In genomic region chr15:83653288-83653638, GRCh38 we compare ENCODE assay signal across 16 cellular contexts. TPM values are rescaled to one million over a fixed set of nuclear protein-coding genes. Genes with fewer than 3 reads are reported as not detected.
DNase-seq lines count a peak whose midpoint lies in the region; ATAC-seq and TF ChIP-seq lines count a peak whose summit lies in the region.
"Had no signal": no experiment of that assay in that cellular context is flagged by ENCODE, and none has a peak within 500 bp of the region (broad histone marks: within the 10 kb centered on the region; RNA-seq: fewer than 3 reads in every experiment).

No MANE protein-coding gene starts in this region.

- no peak for TF ChIP-seq EP300 in gastroesophageal sphincter (IDR thresholded peaks at IDR 0.05)

- no TSS peak for BruUV-seq in OCI-LY7 (replicated peaks; lab: Mats Ljungman, UMichigan)

- no peak for DNase-seq in heart left ventricle
- no peak for DNase-seq in Right ventricle myocardium superior
- no peak for DNase-seq in neural progenitor cell (ENCODE audit: low spot score)
- DNase-seq in upper lobe of right lung = no peak
- no peak for DNase-seq in activated T-cell treated with anti-CD3 and anti-CD28 coated beads, Interleukin-2, amount 50 U/mL, for 4 hours
- no peak for DNase-seq in activated naive CD4-positive, alpha-beta T cell treated with anti-CD3 and anti-CD28 coated beads, Interleukin-2, amount 50 U/mL, for 16 hours
- no peak for DNase-seq in OCI-LY7 (ENCODE audit: low spot score)
- DNase-seq: CD4-positive, alpha-beta memory T cell; GOT3; NCI-H2029 treated with DMSO at 0.1 percent for 48 hours had no signal

- peaks cover 2% of the 10 kb centered on the region for H3K9me3 Mint-ChIP-seq in neural progenitor cell
- H3K9me3 Mint-ChIP-seq in activated T-cell treated with anti-CD3 and anti-CD28 coated beads, Interleukin-2, amount 50 U/mL, for 4 hours = no peaks in the 10 kb centered on the region
- H3K9me3 Mint-ChIP-seq: activated naive CD4-positive, alpha-beta T cell treated with anti-CD3 and anti-CD28 coated beads, Interleukin-2, amount 50 U/mL, for 72 hours had no signal

- H3K4me1 ChIP-seq in heart left ventricle (peaks cover 0 to 40% (median 9%) of the 10 kb centered on the region in 12 donors), gastroesophageal sphincter (peaks cover 0 to 50% (median 2%) of the 10 kb centered on the region in 3 donors), neural progenitor cell (no peaks in the 10 kb centered on the region), upper lobe of right lung (no peaks in the 10 kb centered on the region), OCI-LY7 (ENCODE audit: insufficient read depth, low read length, poor library complexity, severe bottlenecking) (no peaks in the 10 kb centered on the region)

- no peaks in the 10 kb centered on the region for H3K9me2 ChIP-seq in OCI-LY7 (ENCODE audit: insufficient read depth, low read length)

- peak overlapping the region in 10 of 12 donors; percentile 14 to 85 (median 69) for H3K4me3 ChIP-seq in heart left ventricle
- H3K4me3 ChIP-seq in gastroesophageal sphincter = peak overlapping the region in 1 of 2 donors; percentile 66
- peak overlapping the region; percentile 54 for H3K4me3 ChIP-seq in neural progenitor cell
- peak overlapping the region; percentile 16 for H3K4me3 ChIP-seq in upper lobe of right lung
- H3K4me3 ChIP-seq in OCI-LY7 (ENCODE audit: low read depth, low read length, poor library complexity, severe bottlenecking) = no peak overlapping the region

- TF ChIP-seq POLR2A in heart left ventricle (IDR thresholded peaks at IDR 0.05) (no peak), gastroesophageal sphincter (IDR thresholded peaks at IDR 0.05) (no peak)

- CTCF ChIA-PET in OCI-LY7 (lab: Charles Lee; ENCODE audit: unreplicated experiment) = no interaction called here

- no peaks in the 10 kb centered on the region for H3K4me1 Mint-ChIP-seq in neural progenitor cell
- no peaks in the 10 kb centered on the region for H3K4me1 Mint-ChIP-seq in activated T-cell treated with anti-CD3 and anti-CD28 coated beads, Interleukin-2, amount 50 U/mL, for 4 hours (ENCODE audit: low read depth)
- H3K4me1 Mint-ChIP-seq: CD4-positive, alpha-beta memory T cell had no signal

- TF ChIP-seq CTCF in heart left ventricle (IDR thresholded peaks at IDR 0.05) (no peak), gastroesophageal sphincter (IDR thresholded peaks at IDR 0.05) (no peak), neural progenitor cell (IDR thresholded peaks at IDR 0.05) (no peak), upper lobe of right lung (IDR thresholded peaks at IDR 0.05) (no peak), OCI-LY7 (conservative IDR thresholded peaks at IDR 0.05; ENCODE audit: low read length) (no peak)

- H3K4me2 ChIP-seq in neural progenitor cell = peak overlapping the region; percentile 75
- H3K4me2 ChIP-seq in OCI-LY7 (ENCODE audit: low read length) = no peak overlapping the region

- H3F3A ChIP-seq in neural progenitor cell (ENCODE audit: low read depth) = peaks cover 11% of the 10 kb centered on the region

- peaks cover 45% of the 10 kb centered on the region for H3K27me3 Mint-ChIP-seq in neural progenitor cell (ENCODE audit: insufficient read depth, low read depth)
- peaks cover 38% of the 10 kb centered on the region for H3K27me3 Mint-ChIP-seq in activated T-cell treated with anti-CD3 and anti-CD28 coated beads, Interleukin-2, amount 50 U/mL, for 4 hours (ENCODE audit: low read depth)

- peak overlapping the region; percentile 75 for H2AFZ ChIP-seq in neural progenitor cell (replicated peaks)
- no peak overlapping the region for H2AFZ ChIP-seq in OCI-LY7 (ENCODE audit: low read length)

- WGBS in heart left ventricle, 4 donors = 26 to 55% (median 36%) methylated on average over 9 to 18 of the region's 18 CpGs
- no CpG with 5 or more reads among the region's 18 CpGs for WGBS in gastroesophageal sphincter (ENCODE audit: low coverage in 1 of 2), 2 donors

- H4K20me1 ChIP-seq in neural progenitor cell (ENCODE audit: low read depth) = no peaks in the 10 kb centered on the region
- H4K20me1 ChIP-seq in OCI-LY7 (ENCODE audit: insufficient read depth, low read length) = no peaks in the 10 kb centered on the region

- H3K36me3 ChIP-seq in heart left ventricle (peaks cover 0 to 15% (median 0%) of the 10 kb centered on the region in 9 donors), gastroesophageal sphincter (no peaks in the 10 kb centered on the region), neural progenitor cell (no peaks in the 10 kb centered on the region), upper lobe of right lung (no peaks in the 10 kb centered on the region), OCI-LY7 (ENCODE audit: insufficient read depth, low read length) (no peaks in the 10 kb centered on the region)

- H3K9ac ChIP-seq in neural progenitor cell = no peak overlapping the region

- POLR2A ChIA-PET in OCI-LY7 (lab: Charles Lee) = no interaction called here

- no peaks in the 10 kb centered on the region for H3K9me3 ChIP-seq in heart left ventricle
- H3K9me3 ChIP-seq in gastroesophageal sphincter = no peaks in the 10 kb centered on the region
- no peaks in the 10 kb centered on the region for H3K9me3 ChIP-seq in neural progenitor cell (ENCODE audit: low read depth)
- no peaks in the 10 kb centered on the region for H3K9me3 ChIP-seq in upper lobe of right lung
- H3K9me3 ChIP-seq in OCI-LY7 (ENCODE audit: low read length) = no peaks in the 10 kb centered on the region

- intact Hi-C loops in heart left ventricle (cut with DNase I) = loop anchor here in 4 of 10 donors (10.0 kb wide), 3 partner anchors 78 to 382 kb away; no protein-coding TSS in a partner anchor
- intact Hi-C loops in Right ventricle myocardium superior (cut with DNase I) = loop anchor here (10.0 kb wide), 1 partner anchor 92 kb away; no protein-coding TSS in a partner anchor
- intact Hi-C loops in upper lobe of right lung (cut with DNase I) = no loop called here
- intact Hi-C loops in OCI-LY7 (cut with micrococcal nuclease; ENCODE audit: unreplicated experiment) = no loop called here

- peak overlapping the region; percentile 74 for H3K4me3 Mint-ChIP-seq in neural progenitor cell
- no peak overlapping the region for H3K4me3 Mint-ChIP-seq in activated T-cell treated with anti-CD3 and anti-CD28 coated beads, Interleukin-2, amount 50 U/mL, for 4 hours

- no peak overlapping the region for H3K27ac Mint-ChIP-seq in neural progenitor cell
- H3K27ac Mint-ChIP-seq: activated naive CD4-positive, alpha-beta T cell treated with anti-CD3 and anti-CD28 coated beads, Interleukin-2, amount 50 U/mL, for 72 hours; CD4-positive, alpha-beta memory T cell had no signal

- H3K79me2 ChIP-seq in neural progenitor cell (ENCODE audit: low read depth) = no peaks in the 10 kb centered on the region
- H3K79me2 ChIP-seq in OCI-LY7 (ENCODE audit: insufficient read depth, low read depth, low read length) = no peaks in the 10 kb centered on the region

- H3K27me3 ChIP-seq in heart left ventricle = peaks cover 0 to 18% (median 0%) of the 10 kb centered on the region in 9 donors
- peaks cover 28% of the 10 kb centered on the region for H3K27me3 ChIP-seq in gastroesophageal sphincter
- peaks cover 58% of the 10 kb centered on the region for H3K27me3 ChIP-seq in neural progenitor cell
- peaks cover 12% of the 10 kb centered on the region for H3K27me3 ChIP-seq in upper lobe of right lung

- no peaks in the 10 kb centered on the region for H3K36me3 Mint-ChIP-seq in neural progenitor cell
- no peaks in the 10 kb centered on the region for H3K36me3 Mint-ChIP-seq in activated T-cell treated with anti-CD3 and anti-CD28 coated beads, Interleukin-2, amount 50 U/mL, for 4 hours (ENCODE audit: insufficient read depth)
- H3K36me3 Mint-ChIP-seq: CD4-positive, alpha-beta memory T cell had no signal

- ATAC-seq in heart left ventricle (peak in 2 of 4 donors; percentile 9 to 35), Right ventricle myocardium superior (ENCODE audit: poor library complexity) (no peak), gastroesophageal sphincter (no peak), upper lobe of right lung (peak; percentile 32)
- no peak for ATAC-seq in activated T-cell treated with anti-CD3 and anti-CD28 coated beads, Interleukin-2, amount 50 U/mL, for 4 hours
- ATAC-seq: activated naive CD4-positive, alpha-beta T cell treated with anti-CD3 and anti-CD28 coated beads, Interleukin-2, amount 50 U/mL, for 72 hours had no signal

- peak overlapping the region; percentile 14 to 90 (median 82) for H3K27ac ChIP-seq in heart left ventricle
- peak overlapping the region; percentile 7 to 86 (median 82) for H3K27ac ChIP-seq in gastroesophageal sphincter
- H3K27ac ChIP-seq in neural progenitor cell = no peak overlapping the region
- no peak overlapping the region for H3K27ac ChIP-seq in upper lobe of right lung
- H3K27ac ChIP-seq in OCI-LY7 (ENCODE audit: low read depth, low read length, poor library complexity, severe bottlenecking) = no peak overlapping the region
- H3K27ac ChIP-seq: HL-60 had no signal

RNA-seq across cellular contexts. Expression of gene ADAMTSL3, which starts 0.7 kb away (rescaled TPM):
- total RNA-seq in heart left ventricle (10 to 100 TPM in 3 of 9 donors, 1 to 10 TPM in 6; 6.6 to 13.2 (median 7.7) TPM), Right ventricle myocardium superior (10.5 TPM), gastroesophageal sphincter (10 to 100 TPM; 19.4 to 35.9 (median 24.1) TPM), neural progenitor cell (ENCODE audit: low replicate concordance) (0.41 and 1.5 TPM in 2 replicates), upper lobe of right lung (26.2 TPM), OCI-LY7 (2022) (0.18 TPM in 1 of 2 replicates, not detected in the other)
- polyA plus RNA-seq in heart left ventricle = 1 to 10 TPM; 1.3 to 2.6 TPM
- total RNA-seq in activated T-cell treated with anti-CD3 and anti-CD28 coated beads, Interleukin-2, amount 50 U/mL, for 4 hours = not detected
- total RNA-seq in OCI-LY7 (2014; rRNA removed; shearing (Covaris generic)) = not detected in 2 replicates
- total RNA-seq: A172; activated CD8-positive, alpha-beta memory T cell treated with anti-CD3 and anti-CD28 coated beads for 36 hours; activated naive CD4-positive, alpha-beta T cell treated with anti-CD3 and anti-CD28 coated beads, Interleukin-2, amount 50 U/mL, for 72 hours; CD4-positive, alpha-beta memory T cell; mononuclear cell had no signal
- polyA plus RNA-seq: CD4-positive, alpha-beta memory T cell had no signal

Comparison
In these comparisons a context has a peak if more than half of its experiments do, and no peak if none do; other contexts are left out.
1. H3K27ac ChIP-seq: peak in heart left ventricle (12 of 12) and gastroesophageal sphincter (4 of 4); none in neural progenitor cell (single experiment), upper lobe of right lung (single experiment) and OCI-LY7 (single experiment).